ENCODE assay signal across 10 cellular contexts in the genomic region with DNA sequence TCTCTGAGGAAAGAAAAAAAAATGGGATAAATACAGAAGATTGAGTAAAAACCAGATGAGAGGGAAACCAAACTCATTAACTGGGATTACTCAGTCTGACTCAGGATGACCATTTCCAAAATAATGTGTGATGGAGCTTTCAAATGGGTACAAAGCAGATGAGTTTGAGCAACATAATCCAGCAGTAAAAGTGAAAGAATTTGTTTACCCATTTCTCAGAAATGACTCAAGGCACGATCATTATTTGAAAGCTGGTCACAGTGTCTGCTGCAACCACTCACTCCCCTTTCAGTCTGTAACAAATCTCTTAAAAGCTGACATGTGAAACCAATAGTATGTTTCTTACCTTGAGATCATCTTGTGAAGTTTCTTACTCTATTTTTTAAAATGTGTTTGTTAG.
DNase-seq lines count a peak whose midpoint lies in the region; ATAC-seq, FAIRE-seq and TF ChIP-seq lines count a peak whose summit lies in the region.
"Had no signal": no experiment of that assay in that cellular context is flagged by ENCODE, and none has a peak within 500 bp of the region (broad histone marks: within the 10 kb centered on the region; RNA-seq: fewer than 3 reads in every experiment).

No MANE protein-coding gene starts in this region.

- TF ChIP-seq POLR2A in sigmoid colon (IDR thresholded peaks at IDR 0.05) (no peak), heart left ventricle (IDR thresholded peaks at IDR 0.05) (no peak)

- H3K9me3 Mint-ChIP-seq in immature natural killer cell: no peaks in the 10 kb centered on the region

- intact Hi-C loops in sigmoid colon (cut with DNase I) (no loop called here), heart left ventricle (cut with DNase I) (loop anchor here in 3 of 10 donors (10.0 kb wide), 2 partner anchors 594 to 764 kb away; partner anchors contain the start of gene KLHDC10 (in 1 of the 3))

- peak; percentile 47 for DNase-seq in GM13976 (ENCODE audit: low spot score)
- peak; percentile 95 for DNase-seq in RPMI7951 (ENCODE audit: low read depth)
- peak; percentile 89 for DNase-seq in fibroblast of the aortic adventitia (ENCODE audit: low read depth)
- no peak for DNase-seq in sigmoid colon
- DNase-seq in immature natural killer cell: no peak
- DNase-seq in frontal cortex (ENCODE audit: low spot score in 2 of 2): no peak
- no peak for DNase-seq in heart left ventricle
- DNase-seq: naive thymus-derived CD4-positive, alpha-beta T cell; SJCRH30 had no signal

- H2AFZ ChIP-seq in ACC112 (ENCODE audit: low read length, unreplicated experiment): peak overlapping the region; percentile 57

- no peak overlapping the region for H3K4me3 Mint-ChIP-seq in immature natural killer cell
- H3K4me3 Mint-ChIP-seq: naive thymus-derived CD4-positive, alpha-beta T cell had no signal

- H3K36me3 Mint-ChIP-seq in immature natural killer cell: no peaks in the 10 kb centered on the region

- in situ Hi-C loops in GM13976 (cut with MboI; ENCODE audit: low sequenced_read_pairs, unreplicated experiment): no loop called here

- H3K4me1 ChIP-seq in ACC112 (ENCODE audit: control insufficient read depth, insufficient read depth, low read length, unreplicated experiment) (peaks cover 26% of the 10 kb centered on the region), sigmoid colon (no peaks in the 10 kb centered on the region), heart left ventricle (no peaks in the 10 kb centered on the region)

- ATAC-seq in heart left ventricle: no peak
- ATAC-seq: naive thymus-derived CD4-positive, alpha-beta T cell had no signal

- H3K36me3 ChIP-seq in ACC112 (ENCODE audit: insufficient read depth, low read length) (no peaks in the 10 kb centered on the region), sigmoid colon (no peaks in the 10 kb centered on the region), heart left ventricle (no peaks in the 10 kb centered on the region)
- H3K36me3 ChIP-seq: SJCRH30 had no signal

- H3K79me2 ChIP-seq in ACC112 (ENCODE audit: control insufficient read depth, insufficient read depth, low read length, unreplicated experiment): no peaks in the 10 kb centered on the region

- peaks cover 3 to 6% of the 10 kb centered on the region in 2 donors for H3K4me1 Mint-ChIP-seq in immature natural killer cell

- TF ChIP-seq EP300 in sigmoid colon (IDR thresholded peaks at IDR 0.05): no peak

- H3K27ac ChIP-seq in ACC112 (ENCODE audit: low read depth, low read length) (peak overlapping the region; percentile 88), sigmoid colon (no peak overlapping the region), heart left ventricle (no peak overlapping the region)
- H3K27ac ChIP-seq: SJCRH30 had no signal

- H3K27me3 ChIP-seq in ACC112 (ENCODE audit: insufficient read depth, low read length) (no peaks in the 10 kb centered on the region), sigmoid colon (no peaks in the 10 kb centered on the region), heart left ventricle (no peaks in the 10 kb centered on the region)
- H3K27me3 ChIP-seq: SJCRH30 had no signal

- no peak for FAIRE-seq in frontal cortex (lab: Jason Lieb, UNC)

- 53 to 60% methylated on average over 1 of the region's 1 CpG for WGBS in sigmoid colon, 2 donors
- 65 to 86% (median 80%) methylated on average over 1 of the region's 1 CpG for WGBS in heart left ventricle, 4 donors

- no peak for TF ChIP-seq CTCF in GM13976 (IDR thresholded peaks at IDR 0.05; ENCODE audit: borderline replicate concordance, control extremely low read depth, extremely low read depth, insufficient read depth, missing control alignments)
- no peak for TF ChIP-seq CTCF in fibroblast of the aortic adventitia (IDR thresholded peaks at IDR 0.05; ENCODE audit: insufficient read depth, low read length)
- no peak for TF ChIP-seq CTCF in sigmoid colon (IDR thresholded peaks at IDR 0.05)
- TF ChIP-seq CTCF in heart left ventricle (IDR thresholded peaks at IDR 0.05): no peak

- no peak overlapping the region for H3K27ac Mint-ChIP-seq in immature natural killer cell
- H3K27ac Mint-ChIP-seq: naive thymus-derived CD4-positive, alpha-beta T cell had no signal

- peaks cover 4 to 18% (median 7%) of the 10 kb centered on the region in 3 donors for H3K27me3 Mint-ChIP-seq in immature natural killer cell (ENCODE audit: low read depth in 3 of 3)

- H3K9me3 ChIP-seq in sigmoid colon (no peaks in the 10 kb centered on the region), heart left ventricle (no peaks in the 10 kb centered on the region)

- peak overlapping the region; percentile 49; the same call in 1 of the 2 replicates for H3K4me3 ChIP-seq in ACC112 (ENCODE audit: low read depth, low read length)
- no peak overlapping the region for H3K4me3 ChIP-seq in fibroblast of the aortic adventitia (ENCODE audit: low read depth, low read length)
- no peak overlapping the region for H3K4me3 ChIP-seq in sigmoid colon
- no peak overlapping the region for H3K4me3 ChIP-seq in heart left ventricle
- H3K4me3 ChIP-seq: SJCRH30 had no signal

Comparison
In these comparisons a context has a peak if more than half of its experiments do, and no peak if none do; other contexts are left out.
1. DNase-seq: peak in GM13976 (single experiment), RPMI7951 (single experiment) and fibroblast of the aortic adventitia (single experiment); none in sigmoid colon (single experiment), immature natural killer cell (0 of 3), frontal cortex (0 of 2) and heart left ventricle (0 of 5).